ENCODE assay signal across 13 cellular contexts in the genomic region with DNA sequence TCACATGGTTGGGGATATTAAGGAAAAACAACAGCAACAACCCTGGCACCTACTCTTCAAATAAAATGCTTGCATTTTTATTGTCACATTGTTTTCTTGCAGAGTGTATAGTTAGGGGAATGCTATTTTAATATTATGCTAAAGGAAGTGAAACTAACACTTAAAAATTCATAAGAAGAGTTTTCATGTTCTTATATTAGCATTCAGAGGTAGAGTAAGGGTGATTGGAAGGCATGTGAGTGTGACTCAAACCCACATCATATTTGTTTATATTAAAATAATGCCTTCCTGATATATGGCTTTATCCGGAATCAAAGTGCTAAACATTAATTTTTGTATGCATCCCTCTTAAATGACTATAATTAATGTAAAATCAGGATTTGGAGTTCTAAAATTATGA. TPM values are rescaled to one million over a fixed set of nuclear protein-coding genes. Genes with fewer than 3 reads are reported as not detected.
DNase-seq lines count a peak whose midpoint lies in the region; ATAC-seq and TF ChIP-seq lines count a peak whose summit lies in the region.
"Had no signal": no experiment of that assay in that cellular context is flagged by ENCODE, and none has a peak within 500 bp of the region (broad histone marks: within the 10 kb centered on the region; RNA-seq: fewer than 3 reads in every experiment).

No MANE protein-coding gene starts in this region.

- H3K9me2 ChIP-seq in MM.1S (replicated peaks; ENCODE audit: insufficient read depth, low read length), result no peaks in the 10 kb centered on the region

- H3K4me1 Mint-ChIP-seq in CD14-positive monocyte, result peaks cover 20% of the 10 kb centered on the region

- H3K79me2 ChIP-seq in MM.1S (ENCODE audit: low read length), result no peaks in the 10 kb centered on the region

- H3K4me1 ChIP-seq in MM.1S (ENCODE audit: low read length), result peaks cover 49% of the 10 kb centered on the region
- no peaks in the 10 kb centered on the region for H3K4me1 ChIP-seq in transverse colon
- no peaks in the 10 kb centered on the region for H3K4me1 ChIP-seq in aorta (ENCODE audit: control insufficient read depth in 1 of 2, insufficient read depth in 2 of 2, low read length in 2 of 2)
- H3K4me1 ChIP-seq: suprapubic skin had no signal

- TF ChIP-seq CTCF in MM.1S (IDR thresholded peaks at IDR 0.05; ENCODE audit: low read length), result no peak
- no peak for TF ChIP-seq CTCF in transverse colon (IDR thresholded peaks at IDR 0.05)
- no peak for TF ChIP-seq CTCF in CD14-positive monocyte (IDR thresholded peaks at IDR 0.05)

- H3K4me3 Mint-ChIP-seq in CD14-positive monocyte, result peak overlapping the region in 1 of 2 donors; percentile 17

- H3K27ac ChIP-seq in MM.1S (ENCODE audit: low read length) (peak overlapping the region; percentile 42; the same call in 1 of the 2 replicates), transverse colon (no peak overlapping the region), aorta (ENCODE audit: low read depth in 1 of 2, low read length in 2 of 2) (no peak overlapping the region)
- H3K27ac ChIP-seq: suprapubic skin had no signal

- ATAC-seq in GM19372 (IDR thresholded peaks at IDR 0.05; ENCODE audit: low read depth, unreplicated experiment) (peak; percentile 70), HG02885 (IDR thresholded peaks at IDR 0.05; ENCODE audit: poor library complexity, unreplicated experiment) (peak; percentile 87), aorta (ENCODE audit: low FRiP score) (no peak)

- no peaks in the 10 kb centered on the region for H3K36me3 ChIP-seq in MM.1S (replicated peaks; ENCODE audit: insufficient read depth, low read length)
- H3K36me3 ChIP-seq in transverse colon, result no peaks in the 10 kb centered on the region
- H3K36me3 ChIP-seq in aorta (ENCODE audit: control insufficient read depth in 1 of 2, insufficient read depth in 2 of 2, low read length in 1 of 2), result no peaks in the 10 kb centered on the region
- H3K36me3 ChIP-seq: suprapubic skin had no signal

- in situ Hi-C loops in transverse colon (cut with MboI; ENCODE audit: low pct_ligation_motif_present in 1 of 4, low pct_unique_long_range_greater_than_20kb in 1 of 4, low sequenced_read_pairs in 3 of 4), result loop anchor here in 3 of 4 donors (25.0 kb wide), 2 partner anchors 662 to 987 kb away; no protein-coding TSS in a partner anchor

- H3F3A ChIP-seq in MM.1S (ENCODE audit: insufficient read depth, low read length), result peaks cover 37% of the 10 kb centered on the region

- no peaks in the 10 kb centered on the region for H3K27me3 Mint-ChIP-seq in CD14-positive monocyte (ENCODE audit: low read depth in 3 of 3)

- H3K9me3 ChIP-seq in MM.1S (replicated peaks; ENCODE audit: insufficient read depth, low read length), result no peaks in the 10 kb centered on the region
- no peaks in the 10 kb centered on the region for H3K9me3 ChIP-seq in transverse colon
- no peaks in the 10 kb centered on the region for H3K9me3 ChIP-seq in aorta (ENCODE audit: control insufficient read depth, low read length)
- H3K9me3 ChIP-seq: suprapubic skin had no signal

- no peaks in the 10 kb centered on the region for H4K20me1 ChIP-seq in MM.1S (ENCODE audit: insufficient read depth, low read length)

- H3K4me3 ChIP-seq in MM.1S (ENCODE audit: low read length) (peak overlapping the region; percentile 9; the same call in 1 of the 2 replicates), transverse colon (no peak overlapping the region), aorta (ENCODE audit: low read length in 2 of 2) (no peak overlapping the region)
- H3K4me3 ChIP-seq: smooth muscle cell, suprapubic skin had no signal

- no peak for TF ChIP-seq POLR2A in transverse colon (IDR thresholded peaks at IDR 0.05)

- peak overlapping the region; percentile 2; the same call in 1 of the 2 replicates for H2AFZ ChIP-seq in MM.1S (ENCODE audit: low read length)

- intact Hi-C loops in transverse colon (cut with DNase I; ENCODE audit: low total_unique reads) (no loop called here), CD14-positive monocyte (cut with micrococcal nuclease) (no loop called here), aorta (cut with DNase I) (no loop called here)

- peaks cover 0 to 4% (median 0%) of the 10 kb centered on the region in 7 donors for H3K9me3 Mint-ChIP-seq in CD14-positive monocyte

- peak overlapping the region; percentile 49 for H3K4me2 ChIP-seq in MM.1S (ENCODE audit: low read depth, low read length)
- H3K4me2 ChIP-seq: smooth muscle cell had no signal

- no peak for TF ChIP-seq EP300 in transverse colon (IDR thresholded peaks at IDR 0.05; ENCODE audit: low read depth)

- H3K9ac ChIP-seq in MM.1S (ENCODE audit: low read length), result no peak overlapping the region

- H3K27me3 ChIP-seq in MM.1S (replicated peaks; ENCODE audit: insufficient read depth, low read length), result no peaks in the 10 kb centered on the region
- H3K27me3 ChIP-seq in transverse colon, result no peaks in the 10 kb centered on the region
- no peaks in the 10 kb centered on the region for H3K27me3 ChIP-seq in aorta (ENCODE audit: control insufficient read depth in 1 of 2, insufficient read depth in 2 of 2, low read length in 1 of 2)
- H3K27me3 ChIP-seq: suprapubic skin had no signal

- H3K36me3 Mint-ChIP-seq in CD14-positive monocyte, result peaks cover 0 to 1% of the 10 kb centered on the region in 2 donors

- WGBS in transverse colon (ENCODE audit: low coverage in 1 of 2), 2 donors, result 74 to 92% methylated on average over 1 of the region's 1 CpG
- 91 to 92% methylated on average over 1 of the region's 1 CpG for WGBS in aorta, 2 donors

- DNase-seq in CD1c-positive myeloid dendritic cell (ENCODE audit: extremely low spot score) (peak; percentile 63), MM.1S (peak; percentile 67), 8988T (no peak), transverse colon (no peak), CD14-positive monocyte (ENCODE audit: low spot score) (no peak), aorta (no peak)
- DNase-seq: activated naive CD4-positive, alpha-beta T cell treated with Interleukin-2 at 50 U/mL for 16 hours; mammary epithelial cell; NCI-H1930 had no signal

- peak overlapping the region in 3 of 7 donors; percentile 24 to 65 (median 49) for H3K27ac Mint-ChIP-seq in CD14-positive monocyte

RNA-seq across cellular contexts. Expression of a gene that starts 59.8 kb away (rescaled TPM):
- total RNA-seq in transverse colon (100 to 1,000 TPM in 3 of 4 donors, 10 to 100 TPM in 1; 77.4 to 119 (median 115) TPM), aorta (100 to 1,000 TPM; 145 to 340 TPM)
- polyA plus RNA-seq in CD14-positive monocyte (100 to 1,000 TPM in 1 of 2 donors, 10 to 100 TPM in 1; 89.0 to 104 TPM), aorta (10 to 100 TPM; 73.6 to 82.6 TPM)

Comparison
In these comparisons a context has a peak if more than half of its experiments do, and no peak if none do; other contexts are left out.
1. DNase-seq: peak in CD1c-positive myeloid dendritic cell (single experiment) and MM.1S (single experiment); none in 8988T (single experiment), transverse colon (single experiment), CD14-positive monocyte (single experiment) and aorta (0 of 2).